In the genomic region with DNA sequence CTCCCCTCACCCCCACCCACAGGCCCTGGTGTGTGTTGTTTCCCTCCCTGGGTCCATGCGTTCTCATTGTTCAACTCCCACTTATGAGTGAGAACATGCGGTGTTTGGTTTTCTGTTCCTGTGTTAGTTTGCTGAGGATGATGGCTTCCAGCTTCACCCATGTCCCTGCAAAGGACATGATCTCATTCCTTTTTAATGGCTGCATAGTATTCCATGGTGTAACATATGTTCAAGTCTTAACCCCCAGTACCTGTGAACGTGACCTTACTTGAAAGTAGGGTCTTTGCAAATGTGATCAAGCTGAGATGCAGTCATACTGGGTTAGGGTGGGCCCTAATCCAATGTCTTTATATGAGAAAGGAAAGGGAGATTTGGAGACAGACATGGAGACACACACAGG, we compare ENCODE assay signal across 4 cellular contexts. TPM values are rescaled to one million over a fixed set of nuclear protein-coding genes. Genes with fewer than 3 reads are reported as not detected.
"Had no signal": no experiment of that assay in that cellular context is flagged by ENCODE, and none has a peak within 500 bp of the region (broad histone marks: within the 10 kb centered on the region; RNA-seq: fewer than 3 reads in every experiment).

No MANE protein-coding gene starts in this region.

RNA-seq across cellular contexts. Expression of a gene that starts 3.0 kb away (rescaled TPM):
- total RNA-seq: LHCN-M2, M059J, MCF 10A, NCI-H460 had no signal
